Comparison of ENCODE assay signal across 8 cellular contexts in the genomic region with DNA sequence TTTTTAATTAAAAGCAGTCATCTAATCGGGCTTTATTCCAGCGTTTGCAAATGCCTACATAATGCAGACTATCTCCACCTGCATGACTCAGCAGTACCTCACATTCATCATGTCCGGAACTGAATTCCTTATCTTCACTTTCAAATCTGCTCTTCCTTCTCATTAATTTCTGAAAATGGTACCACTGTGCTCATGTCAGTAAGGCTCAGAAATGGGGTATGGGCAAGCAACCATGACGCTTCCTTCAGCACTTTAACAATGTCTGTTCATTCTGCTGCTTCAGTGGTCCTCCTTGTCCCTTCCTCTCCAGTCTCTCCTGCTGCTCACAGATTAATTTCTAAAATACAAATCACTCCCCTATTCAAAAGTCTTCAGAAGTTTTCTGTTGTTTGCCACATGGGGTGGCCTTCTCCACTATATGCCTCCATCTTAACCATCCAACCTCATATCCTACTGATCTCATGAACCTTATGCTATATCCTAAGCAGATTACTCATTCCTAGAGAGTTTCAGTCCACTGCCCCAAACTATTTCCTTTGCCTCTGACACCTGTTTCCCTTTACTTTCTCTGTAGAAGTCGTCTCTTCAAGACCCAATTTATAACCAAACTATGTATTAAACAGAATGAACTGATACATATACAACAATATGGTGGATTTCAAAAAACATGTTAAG. TPM values are rescaled to one million over a fixed set of nuclear protein-coding genes. Genes with fewer than 3 reads are reported as not detected.
DNase-seq lines count a peak whose midpoint lies in the region; ATAC-seq, FAIRE-seq and TF ChIP-seq lines count a peak whose summit lies in the region.

No MANE protein-coding gene starts in this region.

- no peak overlapping the region for H3K4me3 ChIP-seq in H7 (ENCODE audit: insufficient read depth, low read depth, low read length)
- H3K4me3 ChIP-seq in gastroesophageal sphincter, result no peak overlapping the region

- H3K27me3 ChIP-seq in H7 (ENCODE audit: control insufficient read depth, insufficient read depth, low read length) (no peaks in the 10 kb centered on the region), gastroesophageal sphincter (no peaks in the 10 kb centered on the region)

- 78 to 85% methylated on average over 4 to 5 of the region's 5 CpGs for WGBS in gastroesophageal sphincter (ENCODE audit: low coverage in 1 of 2), 2 donors

- ATAC-seq in GM21786 (IDR thresholded peaks at IDR 0.05; ENCODE audit: unreplicated experiment), result peak; percentile 68
- ATAC-seq in gastroesophageal sphincter, result no peak

- H3K4me1 ChIP-seq in gastroesophageal sphincter, result peaks cover 3 to 25% (median 5%) of the 10 kb centered on the region in 3 donors

- peak; percentile 18 for DNase-seq in GM12892 (ENCODE audit: insufficient read length)
- peak; percentile 28 for DNase-seq in RCC 7860 (ENCODE audit: low spot score)
- DNase-seq in kidney tubule cell (ENCODE audit: low spot score), result peak; percentile 48
- DNase-seq in activated effector memory CD4-positive, alpha-beta T cell treated with anti-CD3 and anti-CD28 coated beads, Interleukin-2, amount 50 U/mL, for 16 hours, result no peak
- DNase-seq in H7, result no peak
- no peak for DNase-seq in COLO829 (ENCODE audit: low spot score)

- FAIRE-seq in GM12892 (lab: Jason Lieb, UNC) (peak; percentile 90), RCC 7860 (lab: Jason Lieb, UNC) (peak; percentile 23)

- H3K9me3 ChIP-seq in gastroesophageal sphincter, result no peaks in the 10 kb centered on the region

- no peak for TF ChIP-seq CTCF in gastroesophageal sphincter (IDR thresholded peaks at IDR 0.05)

- H3K36me3 ChIP-seq in H7 (replicated peaks; ENCODE audit: control insufficient read depth, insufficient read depth, low read length), result peaks cover 5% of the 10 kb centered on the region
- peaks cover 3 to 77% of the 10 kb centered on the region in 2 donors for H3K36me3 ChIP-seq in gastroesophageal sphincter

- TF ChIP-seq EP300 in gastroesophageal sphincter (IDR thresholded peaks at IDR 0.05), result no peak

- TF ChIP-seq POLR2A in GM12892 (IDR thresholded peaks at IDR 0.05; ENCODE audit: low read depth, low read length) (no peak), gastroesophageal sphincter (IDR thresholded peaks at IDR 0.05) (no peak)

- H3K27ac ChIP-seq in gastroesophageal sphincter, result no peak overlapping the region

RNA-seq across cellular contexts. Expression of a gene that starts 7.0 kb away (rescaled TPM):
- 37.8 TPM for polyA plus RNA-seq in GM12892 (2012; ENCODE audit: missing spikeins)
- 31.1 and 41.5 TPM in 2 replicates for total RNA-seq in H7 (2014; rRNA removed; shearing (Covaris generic))
- total RNA-seq in gastroesophageal sphincter, result 10 to 100 TPM; 47.3 to 61.8 (median 57.4) TPM

RNA-seq across cellular contexts. Expression of a gene that starts 7.4 kb away (rescaled TPM):
- polyA plus RNA-seq in GM12892 (2012; ENCODE audit: missing spikeins), result 17.9 TPM
- total RNA-seq in H7 (2014; rRNA removed; shearing (Covaris generic)), result 14.6 and 19.2 TPM in 2 replicates
- 10 to 100 TPM; 13.5 to 37.3 (median 20.2) TPM for total RNA-seq in gastroesophageal sphincter

Comparison
In these comparisons a context has a peak if more than half of its experiments do, and no peak if none do; other contexts are left out.
1. DNase-seq: peak in GM12892 (single experiment), RCC 7860 (single experiment) and kidney tubule cell (single experiment); none in activated effector memory CD4-positive, alpha-beta T cell treated with anti-CD3 and anti-CD28 coated beads, Interleukin-2, amount 50 U/mL, for 16 hours (single experiment), H7 (single experiment) and COLO829 (single experiment).